ENCODE assay signal across 16 cellular contexts in genomic region chr10:61732635-61733278, GRCh38.
"Had no signal": no experiment of that assay in that cellular context is flagged by ENCODE, and none has a peak within 500 bp of the region (broad histone marks: within the 10 kb centered on the region; RNA-seq: fewer than 3 reads in every experiment).

No MANE protein-coding gene starts in this region.

- H3K36me3 ChIP-seq: adrenal gland, breast epithelium, Peyer's patch, SJSA1, WERI-Rb-1 had no signal

- H3K9me3 ChIP-seq: adrenal gland, breast epithelium, Peyer's patch, SJSA1 had no signal

- H3K4me3 ChIP-seq: adrenal gland, breast epithelium, coronary artery, Peyer's patch, SJSA1 had no signal

- DNase-seq: activated CD8-positive, alpha-beta memory T cell treated with anti-CD3 and anti-CD28 coated beads, Interleukin-2, amount 50 U/mL, for 4 hours; activated naive CD4-positive, alpha-beta T cell treated with anti-CD3 and anti-CD28 coated beads, Interleukin-2, amount 50 U/mL, for 16 hours; activated naive CD8-positive, alpha-beta T cell treated with anti-CD3 and anti-CD28 coated beads, Interleukin-2, amount 10 ng/mL, durations not matched to agents 7 days and 5 days; NCI-H1048; NCI-H187 treated with DMSO at 0.1 percent for 48 hours; NCI-H2081 treated with DMSO at 0.1 percent for 48 hours; Peyer's patch had no signal

- H3K4me1 ChIP-seq: adrenal gland, breast epithelium, Peyer's patch, SJSA1 had no signal

- ATAC-seq: activated CD4-positive, CD25-positive, alpha-beta regulatory T cell treated with anti-CD3 and anti-CD28 coated beads, Interleukin-2, amount 50 U/mL, for 24 hours; activated CD8-positive, alpha-beta T cell treated with anti-CD3 and anti-CD28 coated beads for 36 hours; activated T-cell treated with anti-CD3 and anti-CD28 coated beads, Interleukin-2, amount 50 U/mL, for 72 hours had no signal

- H3K27me3 ChIP-seq: adrenal gland, breast epithelium, Peyer's patch, SJSA1 had no signal

- H3K27ac ChIP-seq: adrenal gland, breast epithelium, coronary artery, Peyer's patch, RWPE1, SJSA1, WERI-Rb-1 had no signal
